Comparison of ENCODE assay signal across 8 cellular contexts in the genomic region with DNA sequence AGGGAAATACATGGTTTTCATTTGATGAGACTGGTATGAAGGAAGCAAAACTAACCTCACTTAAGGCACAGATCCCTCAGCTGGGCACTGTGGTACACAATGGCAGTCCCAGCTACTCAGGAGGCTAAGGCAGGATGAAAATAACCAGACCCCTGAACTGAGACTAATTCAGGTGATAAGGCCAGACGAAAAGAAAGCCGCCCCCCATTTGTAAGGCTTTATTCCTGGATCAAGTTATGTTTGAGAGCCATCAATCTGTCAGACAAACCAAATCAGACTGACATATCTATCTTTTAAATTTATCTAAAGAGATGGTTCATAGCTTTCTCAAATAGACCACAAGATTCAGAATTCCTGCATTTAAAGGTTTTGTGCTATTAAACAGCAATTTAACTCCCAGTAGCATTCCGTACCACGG. TPM values are rescaled to one million over a fixed set of nuclear protein-coding genes. Genes with fewer than 3 reads are reported as not detected.
DNase-seq lines count a peak whose midpoint lies in the region; ATAC-seq and TF ChIP-seq lines count a peak whose summit lies in the region.

No MANE protein-coding gene starts in this region.

- H3K4me1 Mint-ChIP-seq in activated T-cell treated with anti-CD3 and anti-CD28 coated beads, Interleukin-2, amount 50 U/mL, for 4 hours (ENCODE audit: low read depth) = peaks cover 66% of the 10 kb centered on the region

- H3K27ac ChIP-seq in SK-N-MC (peak overlapping the region; percentile 71), smooth muscle cell (ENCODE audit: low read depth) (peak overlapping the region; percentile 32)

- H3K9ac ChIP-seq in SK-N-MC (ENCODE audit: insufficient read length) (peak overlapping the region; percentile 97), endocrine pancreas (ENCODE audit: control insufficient read depth, insufficient read depth, low read length) (no peak overlapping the region), smooth muscle cell (ENCODE audit: low read depth) (peak overlapping the region; percentile 20)

- H3K27me3 ChIP-seq in endocrine pancreas (ENCODE audit: control insufficient read depth, insufficient read depth, low read length) (no peaks in the 10 kb centered on the region), smooth muscle cell (ENCODE audit: low read depth) (no peaks in the 10 kb centered on the region)

- H3K4me3 Mint-ChIP-seq in activated T-cell treated with anti-CD3 and anti-CD28 coated beads, Interleukin-2, amount 50 U/mL, for 4 hours = peak overlapping the region; percentile 92

- no peaks in the 10 kb centered on the region for H3K27me3 Mint-ChIP-seq in activated T-cell treated with anti-CD3 and anti-CD28 coated beads, Interleukin-2, amount 50 U/mL, for 4 hours (ENCODE audit: low read depth)

- ATAC-seq in activated T-cell treated with anti-CD3 and anti-CD28 coated beads, Interleukin-2, amount 50 U/mL, for 4 hours = no peak

- H3K9me3 ChIP-seq in SK-N-MC (ENCODE audit: low read depth, low read length) = no peaks in the 10 kb centered on the region
- no peaks in the 10 kb centered on the region for H3K9me3 ChIP-seq in endocrine pancreas (ENCODE audit: control insufficient read depth, low read length)
- H3K9me3 ChIP-seq in smooth muscle cell (replicated peaks; ENCODE audit: low read depth) = no peaks in the 10 kb centered on the region

- H3K79me2 ChIP-seq in smooth muscle cell (ENCODE audit: low read depth) = peaks cover 69% of the 10 kb centered on the region

- H3F3A ChIP-seq in smooth muscle cell (ENCODE audit: low read depth) = peaks cover 43% of the 10 kb centered on the region

- peaks cover 83% of the 10 kb centered on the region for H4K20me1 ChIP-seq in smooth muscle cell (ENCODE audit: low read depth)

- TF ChIP-seq CTCF in smooth muscle cell (IDR thresholded peaks at IDR 0.05; ENCODE audit: borderline replicate concordance, insufficient read depth, poor library complexity, severe bottlenecking) (no peak), GM13976 (IDR thresholded peaks at IDR 0.05; ENCODE audit: borderline replicate concordance, control extremely low read depth, extremely low read depth, insufficient read depth, missing control alignments) (no peak)

- H3K4me3 ChIP-seq in SK-N-MC (peak overlapping the region; percentile 92), endocrine pancreas (ENCODE audit: control insufficient read depth, insufficient read depth, low read length) (peak overlapping the region; percentile 1), smooth muscle cell (no peak overlapping the region)

- H3K4me1 ChIP-seq in endocrine pancreas (ENCODE audit: control insufficient read depth, insufficient read depth, low read length) = peaks cover 21% of the 10 kb centered on the region
- H3K4me1 ChIP-seq in smooth muscle cell (ENCODE audit: low read depth) = peaks cover 31% of the 10 kb centered on the region

- H3K36me3 ChIP-seq in SK-N-MC (ENCODE audit: insufficient read depth, low read length) (peaks cover 82% of the 10 kb centered on the region), endocrine pancreas (ENCODE audit: control insufficient read depth, insufficient read depth, low read length) (peaks cover 12% of the 10 kb centered on the region), smooth muscle cell (ENCODE audit: low read depth) (peaks cover 43% of the 10 kb centered on the region)

- no peak overlapping the region for H3K4me2 ChIP-seq in smooth muscle cell

- DNase-seq in activated T-cell treated with anti-CD3 and anti-CD28 coated beads, Interleukin-2, amount 50 U/mL, for 4 hours = no peak
- DNase-seq in activated T-cell treated with anti-CD3 and anti-CD28 coated beads, Interleukin-2, amount 50 U/mL, for 48 hours = no peak
- DNase-seq in SK-N-MC (ENCODE audit: low read depth, low spot score) (no peak), smooth muscle cell (lab: John Stamatoyannopoulos, UW; ENCODE audit: unreplicated experiment) (no peak), OCI-M2 (lab: John Stamatoyannopoulos, UW; ENCODE audit: unreplicated experiment) (no peak), GM13976 (ENCODE audit: low spot score) (no peak), GOT3 (lab: John Stamatoyannopoulos, UW) (no peak)

- in situ Hi-C loops in GM13976 (cut with MboI; ENCODE audit: low sequenced_read_pairs, unreplicated experiment) = loop anchor here (10.0 to 25.0 kb wide), 2 partner anchors 162 to 435 kb away; no protein-coding TSS in a partner anchor

- no peaks in the 10 kb centered on the region for H3K9me3 Mint-ChIP-seq in activated T-cell treated with anti-CD3 and anti-CD28 coated beads, Interleukin-2, amount 50 U/mL, for 4 hours

- H2AFZ ChIP-seq in smooth muscle cell (ENCODE audit: low read depth) = no peak overlapping the region

- H3K36me3 Mint-ChIP-seq in activated T-cell treated with anti-CD3 and anti-CD28 coated beads, Interleukin-2, amount 50 U/mL, for 4 hours (ENCODE audit: insufficient read depth) = peaks cover 71% of the 10 kb centered on the region

- 58% methylated on average over 4 of the region's 4 CpGs for WGBS in smooth muscle cell (ENCODE audit: low lambda C conversion rate)

RNA-seq across cellular contexts. Expression of gene SRSF7, which starts 4.1 kb away (rescaled TPM):
- total RNA-seq in activated T-cell treated with anti-CD3 and anti-CD28 coated beads, Interleukin-2, amount 50 U/mL, for 4 hours = 100 to 1,000 TPM; 431 to 454 (median 451) TPM
- total RNA-seq in smooth muscle cell = 92.5 and 122 TPM in 2 replicates
- 102 and 107 TPM in 2 replicates for polyA plus RNA-seq in smooth muscle cell

RNA-seq across cellular contexts. Expression of gene GEMIN6, which starts 31.0 kb away (rescaled TPM):
- total RNA-seq in activated T-cell treated with anti-CD3 and anti-CD28 coated beads, Interleukin-2, amount 50 U/mL, for 4 hours = 10 to 100 TPM; 34.2 to 45.7 (median 39.3) TPM
- 2.7 and 4.9 TPM in 2 replicates for total RNA-seq in smooth muscle cell
- polyA plus RNA-seq in smooth muscle cell = 9.0 and 10.2 TPM in 2 replicates
